Comparison of ENCODE assay signal across 1 cellular context in the genomic region with DNA sequence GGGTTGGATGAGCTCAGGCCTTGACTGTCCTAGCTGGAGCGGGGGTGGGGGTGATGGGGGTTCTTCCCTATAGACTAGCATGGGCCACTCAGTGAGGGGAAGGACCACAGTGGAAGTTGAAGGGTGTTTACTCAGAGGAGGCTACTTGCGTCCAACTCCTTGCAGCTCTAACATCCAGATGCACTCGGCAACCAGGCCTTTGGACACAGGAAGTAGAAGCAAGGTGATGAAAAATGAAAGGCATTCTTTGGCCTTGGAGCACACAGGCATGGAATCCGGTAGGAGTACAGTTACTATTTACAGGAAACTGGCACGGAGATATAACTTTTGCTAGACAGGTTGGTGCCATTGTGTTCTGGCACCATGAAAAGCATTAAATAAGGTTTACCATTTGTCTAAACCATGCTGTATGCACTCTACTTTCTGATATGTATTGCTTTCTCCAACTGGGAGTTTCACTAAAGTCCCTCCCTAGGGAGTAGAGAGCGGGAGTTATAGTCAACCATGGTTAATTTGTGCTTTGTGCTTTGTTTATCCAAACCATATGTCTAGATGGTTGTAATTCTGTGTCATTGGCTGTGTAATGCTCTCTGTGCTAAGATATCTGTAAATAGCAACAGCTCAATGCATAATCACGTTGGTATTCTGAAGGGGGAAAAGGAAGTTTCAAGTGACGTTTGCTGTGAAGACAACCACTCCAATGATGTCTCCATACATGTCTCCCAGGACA.
TF ChIP-seq lines count a peak whose summit lies in the region.

No MANE protein-coding gene starts in this region.

TF ChIP-seq in SK-N-SH treated with all-trans-retinoic acid at 6 μM for 48 hours, 23 proteins besides CTCF, POLR2A, EP300 and RAD21 (continued from another document):
- TF ChIP-seq, protein P1, sequence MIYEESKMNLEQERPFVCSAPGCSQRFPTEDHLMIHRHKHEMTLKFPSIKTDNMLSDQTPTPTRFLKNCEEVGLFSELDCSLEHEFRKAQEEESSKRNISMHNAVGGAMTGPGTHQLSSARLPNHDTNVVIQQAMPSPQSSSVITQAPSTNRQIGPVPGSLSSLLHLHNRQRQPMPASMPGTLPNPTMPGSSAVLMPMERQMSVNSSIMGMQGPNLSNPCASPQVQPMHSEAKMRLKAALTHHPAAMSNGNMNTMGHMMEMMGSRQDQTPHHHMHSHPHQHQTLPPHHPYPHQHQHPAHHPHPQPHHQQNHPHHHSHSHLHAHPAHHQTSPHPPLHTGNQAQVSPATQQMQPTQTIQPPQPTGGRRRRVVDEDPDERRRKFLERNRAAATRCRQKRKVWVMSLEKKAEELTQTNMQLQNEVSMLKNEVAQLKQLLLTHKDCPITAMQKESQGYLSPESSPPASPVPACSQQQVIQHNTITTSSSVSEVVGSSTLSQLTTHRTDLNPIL (CRISPR knock-in tag; IDR thresholded peaks at IDR 0.05; ENCODE audit: low read depth), result no peak
- TF ChIP-seq GLIS3 (CRISPR knock-in tag; IDR thresholded peaks at IDR 0.05), result no peak
- no peak for TF ChIP-seq BACH2 (CRISPR knock-in tag; IDR thresholded peaks at IDR 0.05; ENCODE audit: borderline replicate concordance)
